Comparison of ENCODE assay signal across 8 cellular contexts in the genomic region with DNA sequence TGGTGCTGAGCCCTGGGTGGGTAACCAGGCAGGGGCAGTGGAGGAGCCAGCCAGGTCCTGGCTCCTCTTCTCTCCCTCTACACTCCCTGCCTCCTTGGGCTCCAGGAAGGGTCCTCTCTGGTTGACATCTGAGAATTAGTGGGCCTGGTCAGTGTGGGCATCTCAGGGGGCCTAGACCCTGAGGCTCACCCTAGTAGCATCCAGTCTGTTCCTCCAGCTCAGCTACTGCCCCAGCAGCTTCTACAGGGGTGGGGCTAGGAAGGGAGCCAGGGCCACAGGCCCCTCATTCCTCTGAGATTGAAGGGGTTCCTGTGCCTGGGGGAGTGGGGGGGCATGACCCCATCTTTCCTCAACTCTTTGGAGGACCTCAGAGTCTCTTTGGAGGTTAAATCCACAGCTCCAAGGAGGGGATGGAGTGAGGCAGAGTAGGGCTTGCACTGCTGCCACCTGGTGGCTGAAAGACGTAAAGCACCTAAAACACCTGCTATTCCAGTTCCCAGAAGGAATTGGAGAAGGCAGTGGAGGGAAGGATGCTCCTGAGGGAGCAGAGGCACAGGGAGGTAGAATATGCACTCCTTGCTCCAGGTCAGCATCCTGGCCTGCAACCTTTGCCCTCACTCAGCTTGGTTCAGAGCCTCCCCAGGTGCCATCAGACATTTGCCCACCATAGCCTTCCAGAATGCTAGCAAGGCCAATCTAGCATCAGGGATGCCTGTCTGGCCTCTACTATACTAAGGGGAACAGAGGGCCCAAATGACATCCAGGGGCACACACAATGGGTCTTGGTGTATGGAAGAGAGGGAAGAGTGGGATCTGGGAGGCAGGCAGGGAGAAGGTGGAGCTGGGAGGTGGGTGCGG. TPM values are rescaled to one million over a fixed set of nuclear protein-coding genes. Genes with fewer than 3 reads are reported as not detected.
A peak's percentile ranks its signal among the peaks of the same experiment; 100 is the strongest.
DNase-seq lines count a peak whose midpoint lies in the region; ATAC-seq and TF ChIP-seq lines count a peak whose summit lies in the region.

No MANE protein-coding gene starts in this region.

- no peak overlapping the region for H3K9ac ChIP-seq in GM23248

- peak; percentile 87 for TF ChIP-seq CTCF in mucosa of descending colon (IDR thresholded peaks at IDR 0.05)

- 50% methylated on average over 2 of the region's 2 CpGs for WGBS in GM23248 (ENCODE audit: low coverage in 1 of 2, low lambda C conversion rate in 2 of 2, missing lambda C conversion rate in 2 of 2), 2 experiments

- H4K20me1 ChIP-seq in GM23248 (ENCODE audit: insufficient read depth), result no peaks in the 10 kb centered on the region

- no peak overlapping the region for H3K27ac Mint-ChIP-seq in activated CD8-positive, alpha-beta memory T cell treated with anti-CD3 and anti-CD28 coated beads, Interleukin-2, amount 10 ng/mL, durations not matched to agents 7 days and 5 days
- H3K27ac Mint-ChIP-seq in stimulated activated naive B cell treated with anti-CD40 and anti-IgM and Interleukin-4, amounts not matched to agents 10 μg/mL and 1 μg/mL and 100 μg/mL, for 72 hours, result no peak overlapping the region

- H3K27me3 ChIP-seq in GM23248 (replicated peaks; ENCODE audit: insufficient read depth), result peaks cover 24% of the 10 kb centered on the region

- no peak overlapping the region for H3K4me2 ChIP-seq in GM23248 (ENCODE audit: unreplicated experiment)

- no peak overlapping the region for H2AFZ ChIP-seq in GM23248

- no peaks in the 10 kb centered on the region for H3K4me1 Mint-ChIP-seq in activated CD8-positive, alpha-beta memory T cell treated with anti-CD3 and anti-CD28 coated beads, Interleukin-2, amount 10 ng/mL, durations not matched to agents 7 days and 5 days
- no peaks in the 10 kb centered on the region for H3K4me1 Mint-ChIP-seq in stimulated activated naive B cell treated with anti-CD40 and anti-IgM and Interleukin-4, amounts not matched to agents 10 μg/mL and 1 μg/mL and 100 μg/mL, for 72 hours

- peaks cover 21% of the 10 kb centered on the region for H3K27me3 Mint-ChIP-seq in activated CD8-positive, alpha-beta memory T cell treated with anti-CD3 and anti-CD28 coated beads, Interleukin-2, amount 10 ng/mL, durations not matched to agents 7 days and 5 days
- H3K27me3 Mint-ChIP-seq in stimulated activated naive B cell treated with anti-CD40 and anti-IgM and Interleukin-4, amounts not matched to agents 10 μg/mL and 1 μg/mL and 100 μg/mL, for 72 hours, result peaks cover 28 to 39% of the 10 kb centered on the region in 2 donors

- CTCF ChIA-PET in activated CD8-positive, alpha-beta memory T cell treated with anti-CD3 and anti-CD28 coated beads, Interleukin-2, amount 10 ng/mL, durations not matched to agents 7 days and 5 days (lab: Charles Lee), result interaction anchor here (0.5 to 5.0 kb wide), 60 partner anchors 10 to 829 kb away, joined by 3 to 79 read pairs (median 4); a partner anchor contains a TSS

- H3K79me2 ChIP-seq in GM23248 (ENCODE audit: insufficient read depth), result no peaks in the 10 kb centered on the region

- no peaks in the 10 kb centered on the region for H3K9me2 ChIP-seq in GM23248 (ENCODE audit: insufficient read depth)

- no peak overlapping the region for H3K27ac ChIP-seq in GM23248

- H3K36me3 ChIP-seq in GM23248 (ENCODE audit: low read depth) (no peaks in the 10 kb centered on the region), mucosa of descending colon (ENCODE audit: low read depth) (no peaks in the 10 kb centered on the region)

- ATAC-seq in activated CD8-positive, alpha-beta memory T cell treated with anti-CD3 and anti-CD28 coated beads, Interleukin-2, amount 10 ng/mL, durations not matched to agents 7 days and 5 days, result peak; percentile 74
- ATAC-seq in mucosa of descending colon (peak; percentile 86), HG02938 (IDR thresholded peaks at IDR 0.05; ENCODE audit: unreplicated experiment) (no peak)
- peak; percentile 68 to 72 for ATAC-seq in stimulated activated naive B cell treated with anti-CD40 and anti-IgM and Interleukin-4, amounts not matched to agents 10 μg/mL and 1 μg/mL and 100 μg/mL, for 72 hours (replicated peaks)

- H3K9me3 ChIP-seq in GM23248 (ENCODE audit: low read depth), result no peaks in the 10 kb centered on the region
- H3K9me3 ChIP-seq in mucosa of descending colon, result no peaks in the 10 kb centered on the region

- in situ Hi-C loops in GM23248 (cut with MboI), result loop anchor here (25.0 kb wide), 1 partner anchor 330 kb away; a partner anchor contains a TSS

- H3K4me1 ChIP-seq in GM23248 (ENCODE audit: insufficient read depth), result no peaks in the 10 kb centered on the region
- H3K4me1 ChIP-seq in mucosa of descending colon (ENCODE audit: low read depth), result no peaks in the 10 kb centered on the region

- intact Hi-C loops in mucosa of descending colon (cut with DNase I, micrococcal nuclease), result loop anchor here (5.0 to 10.0 kb wide), 3 partner anchors 108 to 195 kb away; a partner anchor contains a TSS

- H3K4me3 Mint-ChIP-seq in activated CD8-positive, alpha-beta memory T cell treated with anti-CD3 and anti-CD28 coated beads, Interleukin-2, amount 10 ng/mL, durations not matched to agents 7 days and 5 days, result no peak overlapping the region
- no peak overlapping the region for H3K4me3 Mint-ChIP-seq in stimulated activated naive B cell treated with anti-CD40 and anti-IgM and Interleukin-4, amounts not matched to agents 10 μg/mL and 1 μg/mL and 100 μg/mL, for 72 hours

- DNase-seq in AG08395 (ENCODE audit: low spot score) (peak; percentile 94), GM23248 (peak; percentile 66), NCI-H748 treated with DMSO at 0.1 percent for 48 hours (lab: John Stamatoyannopoulos, UW) (peak; percentile 32), epidermal melanocyte (ENCODE audit: insufficient read length, low spot score) (peak; percentile 97), mucosa of descending colon (peak in 2 of 3 donors; percentile 71 to 87)
- DNase-seq in activated CD8-positive, alpha-beta memory T cell treated with anti-CD3 and anti-CD28 coated beads, Interleukin-2, amount 10 ng/mL, durations not matched to agents 7 days and 5 days, result peak; percentile 64
- DNase-seq in stimulated activated naive B cell treated with anti-CD40 and anti-IgM and Interleukin-4, amounts not matched to agents 10 μg/mL and 1 μg/mL and 100 μg/mL, for 72 hours, result peak; percentile 26

- H3F3A ChIP-seq in GM23248 (ENCODE audit: insufficient read depth), result no peaks in the 10 kb centered on the region

- no peaks in the 10 kb centered on the region for H3K9me3 Mint-ChIP-seq in activated CD8-positive, alpha-beta memory T cell treated with anti-CD3 and anti-CD28 coated beads, Interleukin-2, amount 10 ng/mL, durations not matched to agents 7 days and 5 days (ENCODE audit: low read depth)
- no peaks in the 10 kb centered on the region for H3K9me3 Mint-ChIP-seq in stimulated activated naive B cell treated with anti-CD40 and anti-IgM and Interleukin-4, amounts not matched to agents 10 μg/mL and 1 μg/mL and 100 μg/mL, for 72 hours

- H3K4me3 ChIP-seq in GM23248 (no peak overlapping the region), mucosa of descending colon (no peak overlapping the region)

- no peaks in the 10 kb centered on the region for H3K36me3 Mint-ChIP-seq in activated CD8-positive, alpha-beta memory T cell treated with anti-CD3 and anti-CD28 coated beads, Interleukin-2, amount 10 ng/mL, durations not matched to agents 7 days and 5 days
- H3K36me3 Mint-ChIP-seq in stimulated activated naive B cell treated with anti-CD40 and anti-IgM and Interleukin-4, amounts not matched to agents 10 μg/mL and 1 μg/mL and 100 μg/mL, for 72 hours, result no peaks in the 10 kb centered on the region

RNA-seq across cellular contexts. Expression of a gene that starts 25.1 kb away (rescaled TPM):
- 17.4 and 36.8 TPM in 2 replicates for total RNA-seq in GM23248 (2014; rRNA removed; shearing (Covaris generic))
- 17.3 and 19.3 TPM in 2 replicates for polyA plus RNA-seq in GM23248 (2016; fragmentation: Nextera tagmentation; extraction: Ambion mirVana)
- total RNA-seq in activated CD8-positive, alpha-beta memory T cell treated with anti-CD3 and anti-CD28 coated beads, Interleukin-2, amount 10 ng/mL, durations not matched to agents 7 days and 5 days, result 10 to 100 TPM; 15.6 to 17.8 TPM
- total RNA-seq in mucosa of descending colon, result 10 to 100 TPM in 1 of 3 donors, 1 to 10 TPM in 2; 1.5 to 14.1 (median 2.5) TPM

RNA-seq across cellular contexts. Expression of a gene that starts 26.9 kb away (rescaled TPM):
- total RNA-seq in GM23248 (2014; rRNA removed; shearing (Covaris generic)), result 15.8 and 15.9 TPM in 2 replicates
- 17.3 and 18.4 TPM in 2 replicates for polyA plus RNA-seq in GM23248 (2016; fragmentation: Nextera tagmentation; extraction: Ambion mirVana)
- 10 to 100 TPM; 49.9 to 61.3 TPM for total RNA-seq in activated CD8-positive, alpha-beta memory T cell treated with anti-CD3 and anti-CD28 coated beads, Interleukin-2, amount 10 ng/mL, durations not matched to agents 7 days and 5 days
- 10 to 100 TPM; 19.7 to 29.9 (median 22.6) TPM for total RNA-seq in mucosa of descending colon

RNA-seq across cellular contexts. Expression of a gene that starts 39.0 kb away (rescaled TPM):
- not detected in 2 replicates for total RNA-seq in GM23248 (2014; rRNA removed; shearing (Covaris generic))
- not detected in 2 replicates for polyA plus RNA-seq in GM23248 (2016; fragmentation: Nextera tagmentation; extraction: Ambion mirVana)
- 1 to 10 TPM in 1 of 2 experiments, under 1 TPM in 1; 0.56 to 1.1 TPM for total RNA-seq in activated CD8-positive, alpha-beta memory T cell treated with anti-CD3 and anti-CD28 coated beads, Interleukin-2, amount 10 ng/mL, durations not matched to agents 7 days and 5 days
- 1 to 10 TPM; 1.5 to 4.9 (median 3.8) TPM for total RNA-seq in mucosa of descending colon

Comparison
In these comparisons a context has a peak if more than half of its experiments do, and no peak if none do; other contexts are left out.
1. DNase-seq: peak in every context shown above with its lines; median percentile 97 in epidermal melanocyte; 94 in AG08395; 79 in mucosa of descending colon; 66 in GM23248; 64 in activated CD8-positive, alpha-beta memory T cell treated with anti-CD3 and anti-CD28 coated beads, Interleukin-2, amount 10 ng/mL, durations not matched to agents 7 days and 5 days; 32 in NCI-H748 treated with DMSO at 0.1 percent for 48 hours; 26 in stimulated activated naive B cell treated with anti-CD40 and anti-IgM and Interleukin-4, amounts not matched to agents 10 μg/mL and 1 μg/mL and 100 μg/mL, for 72 hours.